In genomic region chr11:87722756-87723599, GRCh38 we compare ENCODE assay signal across 10 cellular contexts.
DNase-seq lines count a peak whose midpoint lies in the region; ATAC-seq and TF ChIP-seq lines count a peak whose summit lies in the region.
"Had no signal": no experiment of that assay in that cellular context is flagged by ENCODE, and none has a peak within 500 bp of the region (broad histone marks: within the 10 kb centered on the region; RNA-seq: fewer than 3 reads in every experiment).

No MANE protein-coding gene starts in this region.

- H3K36me3 Mint-ChIP-seq in activated CD8-positive, alpha-beta memory T cell treated with anti-CD3 and anti-CD28 coated beads, Interleukin-2, amount 10 ng/mL, durations not matched to agents 7 days and 5 days: no peaks in the 10 kb centered on the region
- H3K36me3 Mint-ChIP-seq: IgD-negative memory B cell had no signal

- H3K27ac Mint-ChIP-seq in activated CD8-positive, alpha-beta memory T cell treated with anti-CD3 and anti-CD28 coated beads, Interleukin-2, amount 10 ng/mL, durations not matched to agents 7 days and 5 days: no peak overlapping the region
- H3K27ac Mint-ChIP-seq: IgD-negative memory B cell; stimulated activated naive CD8-positive, alpha-beta T cell treated with anti-CD3 and anti-CD28 coated beads, Interleukin-15, Interleukin-2, amounts not matched to agents 100 ng/mL and 50 ng/mL, for 24 hours had no signal

- H3K4me3 ChIP-seq in AG10803 (ENCODE audit: low read length): no peak overlapping the region

- in situ Hi-C loops in GM13976 (cut with MboI; ENCODE audit: low sequenced_read_pairs, unreplicated experiment): loop anchor here (25.0 kb wide), 1 partner anchor 839 kb away; no protein-coding TSS in a partner anchor

- peak; percentile 73 for TF ChIP-seq CTCF in AG10803 (conservative IDR thresholded peaks at IDR 0.05; ENCODE audit: low read length)
- TF ChIP-seq CTCF in GM13976 (IDR thresholded peaks at IDR 0.05; ENCODE audit: borderline replicate concordance, control extremely low read depth, extremely low read depth, insufficient read depth, missing control alignments): peak; percentile 68

- H3K27me3 Mint-ChIP-seq in activated CD8-positive, alpha-beta memory T cell treated with anti-CD3 and anti-CD28 coated beads, Interleukin-2, amount 10 ng/mL, durations not matched to agents 7 days and 5 days: no peaks in the 10 kb centered on the region
- H3K27me3 Mint-ChIP-seq: IgD-negative memory B cell; stimulated activated naive CD8-positive, alpha-beta T cell treated with anti-CD3 and anti-CD28 coated beads, Interleukin-15, Interleukin-2, amounts not matched to agents 100 ng/mL and 50 ng/mL, for 24 hours had no signal

- peak; percentile 27 for DNase-seq in AG10803 (ENCODE audit: low read depth)
- peak; percentile 15 for DNase-seq in GM13976 (ENCODE audit: low spot score)
- peak; percentile 28 for DNase-seq in SKM-1 treated with dmso at 0.1 percent for 144 hours (lab: John Stamatoyannopoulos, UW; ENCODE audit: unreplicated experiment)
- DNase-seq in iPS-NIHi11 (ENCODE audit: low spot score): peak; percentile 40
- no peak for DNase-seq in activated CD8-positive, alpha-beta memory T cell treated with anti-CD3 and anti-CD28 coated beads, Interleukin-2, amount 10 ng/mL, durations not matched to agents 7 days and 5 days
- DNase-seq in activated CD4-positive, CD25-positive, alpha-beta regulatory T cell (lab: John Stamatoyannopoulos, UW): no peak
- DNase-seq in mesenteric fat pad (ENCODE audit: low spot score): no peak

- H3K9me3 Mint-ChIP-seq in activated CD8-positive, alpha-beta memory T cell treated with anti-CD3 and anti-CD28 coated beads, Interleukin-2, amount 10 ng/mL, durations not matched to agents 7 days and 5 days (ENCODE audit: low read depth): no peaks in the 10 kb centered on the region

- peak; percentile 65 for ATAC-seq in HG03039 (IDR thresholded peaks at IDR 0.05; ENCODE audit: unreplicated experiment)
- ATAC-seq in activated CD8-positive, alpha-beta memory T cell treated with anti-CD3 and anti-CD28 coated beads, Interleukin-2, amount 10 ng/mL, durations not matched to agents 7 days and 5 days: no peak

- CTCF ChIA-PET in activated CD8-positive, alpha-beta memory T cell treated with anti-CD3 and anti-CD28 coated beads, Interleukin-2, amount 10 ng/mL, durations not matched to agents 7 days and 5 days (lab: Charles Lee): no interaction called here

- H3K4me1 Mint-ChIP-seq in activated CD8-positive, alpha-beta memory T cell treated with anti-CD3 and anti-CD28 coated beads, Interleukin-2, amount 10 ng/mL, durations not matched to agents 7 days and 5 days: no peaks in the 10 kb centered on the region
- H3K4me1 Mint-ChIP-seq: IgD-negative memory B cell had no signal

- H3K4me3 Mint-ChIP-seq in activated CD8-positive, alpha-beta memory T cell treated with anti-CD3 and anti-CD28 coated beads, Interleukin-2, amount 10 ng/mL, durations not matched to agents 7 days and 5 days: no peak overlapping the region
- H3K4me3 Mint-ChIP-seq: IgD-negative memory B cell; stimulated activated naive CD8-positive, alpha-beta T cell treated with anti-CD3 and anti-CD28 coated beads, Interleukin-15, Interleukin-2, amounts not matched to agents 100 ng/mL and 50 ng/mL, for 24 hours had no signal

Comparison
In these comparisons a context has a peak if more than half of its experiments do, and no peak if none do; other contexts are left out.
1. DNase-seq: peak in AG10803 (single experiment), GM13976 (single experiment), SKM-1 treated with dmso at 0.1 percent for 144 hours (single experiment) and iPS-NIHi11 (single experiment); none in activated CD8-positive, alpha-beta memory T cell treated with anti-CD3 and anti-CD28 coated beads, Interleukin-2, amount 10 ng/mL, durations not matched to agents 7 days and 5 days (single experiment), activated CD4-positive, CD25-positive, alpha-beta regulatory T cell (0 of 4) and mesenteric fat pad (single experiment).